In genomic region chr11:95641506-95641905, GRCh38 we compare ENCODE assay signal across 8 cellular contexts.
DNase-seq lines count a peak whose midpoint lies in the region; ATAC-seq and TF ChIP-seq lines count a peak whose summit lies in the region.

No MANE protein-coding gene starts in this region.

- TF ChIP-seq CTCF in GM13977 (IDR thresholded peaks at IDR 0.05; ENCODE audit: extremely low read depth, insufficient read depth, missing control alignments): no peak
- TF ChIP-seq CTCF in upper lobe of left lung (IDR thresholded peaks at IDR 0.05): no peak
- no peak for TF ChIP-seq CTCF in BE2C (IDR thresholded peaks at IDR 0.05; ENCODE audit: low read depth, low read length)

- no peaks in the 10 kb centered on the region for H3K27me3 Mint-ChIP-seq in activated naive CD8-positive, alpha-beta T cell

- H3K9me3 Mint-ChIP-seq in activated naive CD8-positive, alpha-beta T cell (ENCODE audit: low read depth): peaks cover 17% of the 10 kb centered on the region

- H3K27me3 ChIP-seq in upper lobe of left lung (no peaks in the 10 kb centered on the region), BE2C (no peaks in the 10 kb centered on the region)

- H3K9me3 ChIP-seq in upper lobe of left lung (peaks cover 0 to 3% (median 0%) of the 10 kb centered on the region in 4 donors), BE2C (no peaks in the 10 kb centered on the region; the same call in 1 of the 2 replicates)

- H3K4me3 Mint-ChIP-seq in activated naive CD8-positive, alpha-beta T cell: peak overlapping the region; percentile 48

- no peak for TF ChIP-seq EP300 in upper lobe of left lung (IDR thresholded peaks at IDR 0.05)

- H3K4me1 ChIP-seq in upper lobe of left lung (peaks cover 0 to 5% (median 0%) of the 10 kb centered on the region in 4 donors), BE2C (peaks cover 8% of the 10 kb centered on the region; the same call in 1 of the 2 replicates)

- H3K4me1 Mint-ChIP-seq in activated naive CD8-positive, alpha-beta T cell (ENCODE audit: low read depth): peaks cover 25% of the 10 kb centered on the region

- no peak overlapping the region for H3K27ac ChIP-seq in upper lobe of left lung

- 55% methylated on average over 3 of the region's 3 CpGs for WGBS in upper lobe of left lung, 2 donors

- no peaks in the 10 kb centered on the region for H3K36me3 ChIP-seq in upper lobe of left lung
- no peaks in the 10 kb centered on the region for H3K36me3 ChIP-seq in BE2C

- ATAC-seq in GM21367 (IDR thresholded peaks at IDR 0.05; ENCODE audit: unreplicated experiment) (peak; percentile 100), HG03469 (IDR thresholded peaks at IDR 0.05; ENCODE audit: unreplicated experiment) (peak; percentile 100), upper lobe of left lung (ENCODE audit: low FRiP score in 2 of 2) (peak; percentile 42 to 61)

- H3K4me3 ChIP-seq in upper lobe of left lung: no peak overlapping the region
- H3K4me3 ChIP-seq in BE2C (ENCODE audit: low read depth, low read length): no peak overlapping the region

- DNase-seq in GM13977 (ENCODE audit: low spot score) (peak; percentile 46), upper lobe of left lung (peak in 1 of 2 donors; percentile 79), NK-92 (lab: John Stamatoyannopoulos, UW; ENCODE audit: unreplicated experiment) (no peak), BE2C (no peak), HUDEP-2 (lab: John Stamatoyannopoulos, UW; ENCODE audit: unreplicated experiment in 76 of 76) (no peak)

- TF ChIP-seq POLR2A in upper lobe of left lung (IDR thresholded peaks at IDR 0.05): no peak

- in situ Hi-C loops in GM13977 (cut with MboI; ENCODE audit: low pct_unique_long_range_greater_than_20kb, low sequenced_read_pairs, unreplicated experiment): no loop called here

- peaks cover 21% of the 10 kb centered on the region for H3K36me3 Mint-ChIP-seq in activated naive CD8-positive, alpha-beta T cell

- H3K27ac Mint-ChIP-seq in activated naive CD8-positive, alpha-beta T cell: peak overlapping the region; percentile 84
